In the genomic region with DNA sequence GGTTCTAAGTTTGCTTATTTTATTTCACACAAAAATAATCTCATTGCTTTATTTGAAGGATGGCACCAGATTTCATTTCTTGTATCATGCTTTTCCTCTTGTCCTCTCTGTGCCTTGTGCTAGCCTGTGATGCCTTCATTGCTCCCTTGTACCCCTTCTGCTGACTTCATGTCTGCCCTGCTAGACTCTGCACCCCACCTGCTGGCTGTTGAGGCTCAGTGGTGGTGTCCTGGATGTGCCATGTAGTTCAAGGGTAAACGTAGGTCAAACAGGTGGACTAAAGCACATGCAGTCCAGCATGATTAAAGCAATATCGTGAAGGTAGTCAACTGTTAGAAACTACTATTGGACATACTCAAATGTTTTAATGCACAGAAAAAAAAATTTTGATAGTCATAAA, we compare ENCODE assay signal across 1 cellular context.
TF ChIP-seq lines count a peak whose summit lies in the region.

No MANE protein-coding gene starts in this region.

TF ChIP-seq in HCT116, 20 proteins besides CTCF, POLR2A, EP300 and RAD21 (continued from another document):
- TF ChIP-seq FOSL1 (IDR thresholded peaks at IDR 0.05; ENCODE audit: low read depth) = no peak
- no peak for TF ChIP-seq EGR1 (IDR thresholded peaks at IDR 0.05; ENCODE audit: low read depth)
- TF ChIP-seq ZBTB33 (IDR thresholded peaks at IDR 0.05; ENCODE audit: extremely low read depth, insufficient replicate concordance, low read length) = no peak
- no peak for TF ChIP-seq TCF7L2 (IDR thresholded peaks at IDR 0.05; ENCODE audit: borderline replicate concordance, extremely low read depth, insufficient read depth, insufficient read length)
- TF ChIP-seq CEBPB (IDR thresholded peaks at IDR 0.05; ENCODE audit: low read depth) = no peak
- no peak for TF ChIP-seq EZH2phosphoT487 (IDR thresholded peaks at IDR 0.05; ENCODE audit: borderline replicate concordance)
- TF ChIP-seq POLR2AphosphoS5 (IDR thresholded peaks at IDR 0.05; ENCODE audit: low read depth, low read length) = no peak
- TF ChIP-seq ZFX (IDR thresholded peaks at IDR 0.05) = no peak
- TF ChIP-seq ATF3 (IDR thresholded peaks at IDR 0.05) = no peak
- TF ChIP-seq ELF1 (IDR thresholded peaks at IDR 0.05; ENCODE audit: borderline replicate concordance, low read depth) = no peak
